ENCODE assay signal across 1 cellular context in the genomic region with DNA sequence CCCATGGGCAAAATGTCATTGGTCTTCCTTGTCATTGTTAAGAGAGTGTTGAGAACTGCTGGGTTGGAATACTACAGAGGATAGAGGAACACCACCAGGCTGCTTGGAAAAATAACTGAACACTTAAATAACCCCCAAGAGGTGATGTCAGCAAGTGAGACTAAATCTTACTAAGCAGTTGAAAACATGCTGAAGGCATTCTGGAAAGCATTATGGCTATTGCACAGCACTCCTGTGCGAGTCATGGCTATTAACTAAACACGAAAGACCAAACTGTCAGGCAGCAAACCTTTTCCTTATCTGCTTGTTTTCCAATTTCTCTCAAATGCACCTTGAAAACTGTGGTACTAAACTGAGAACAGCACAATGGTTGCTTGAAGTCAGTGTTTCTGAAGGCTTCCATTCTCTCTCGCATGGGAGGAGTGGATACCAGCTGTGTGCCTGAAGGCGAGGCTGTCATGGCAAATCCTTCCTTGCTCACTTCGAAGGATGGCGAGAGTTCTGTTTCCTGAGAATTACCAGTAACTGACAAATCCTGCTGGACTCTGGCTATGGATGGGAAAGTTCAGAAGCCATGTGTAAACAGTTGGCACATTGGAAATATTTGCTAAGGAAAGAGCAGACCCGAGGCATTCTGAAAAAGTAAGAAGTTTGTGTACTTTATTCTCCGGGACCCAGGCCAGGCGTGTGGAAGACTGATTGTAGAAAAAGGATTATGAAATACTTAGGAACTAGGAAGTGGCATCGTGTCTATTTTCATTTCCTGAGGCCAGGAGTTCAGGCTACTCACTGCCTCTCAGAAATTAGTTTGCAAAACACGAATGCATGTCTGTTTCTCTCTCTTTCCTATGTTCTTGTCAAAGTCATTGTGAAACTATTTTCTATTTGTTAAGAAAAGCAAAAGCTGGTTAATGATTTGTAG.
TF ChIP-seq lines count a peak whose summit lies in the region.

No MANE protein-coding gene starts in this region.

TF ChIP-seq in GM12878, 131 proteins besides CTCF, POLR2A, EP300 and RAD21 (continued from another document):
- TF ChIP-seq HSF1 (IDR thresholded peaks at IDR 0.05; ENCODE audit: low read depth, low read length): no peak
- TF ChIP-seq, protein P1, sequence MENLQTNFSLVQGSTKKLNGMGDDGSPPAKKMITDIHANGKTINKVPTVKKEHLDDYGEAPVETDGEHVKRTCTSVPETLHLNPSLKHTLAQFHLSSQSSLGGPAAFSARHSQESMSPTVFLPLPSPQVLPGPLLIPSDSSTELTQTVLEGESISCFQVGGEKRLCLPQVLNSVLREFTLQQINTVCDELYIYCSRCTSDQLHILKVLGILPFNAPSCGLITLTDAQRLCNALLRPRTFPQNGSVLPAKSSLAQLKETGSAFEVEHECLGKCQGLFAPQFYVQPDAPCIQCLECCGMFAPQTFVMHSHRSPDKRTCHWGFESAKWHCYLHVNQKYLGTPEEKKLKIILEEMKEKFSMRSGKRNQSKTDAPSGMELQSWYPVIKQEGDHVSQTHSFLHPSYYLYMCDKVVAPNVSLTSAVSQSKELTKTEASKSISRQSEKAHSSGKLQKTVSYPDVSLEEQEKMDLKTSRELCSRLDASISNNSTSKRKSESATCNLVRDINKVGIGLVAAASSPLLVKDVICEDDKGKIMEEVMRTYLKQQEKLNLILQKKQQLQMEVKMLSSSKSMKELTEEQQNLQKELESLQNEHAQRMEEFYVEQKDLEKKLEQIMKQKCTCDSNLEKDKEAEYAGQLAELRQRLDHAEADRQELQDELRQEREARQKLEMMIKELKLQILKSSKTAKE (IDR thresholded peaks at IDR 0.05; ENCODE audit: low read depth, poor library complexity, severe bottlenecking): no peak
- TF ChIP-seq MEF2B (IDR thresholded peaks at IDR 0.05; ENCODE audit: partially characterized antibody, poor library complexity, severe bottlenecking): no peak
- TF ChIP-seq MTA3 (IDR thresholded peaks at IDR 0.05; ENCODE audit: borderline replicate concordance, low read length): no peak
- TF ChIP-seq TAF1 (IDR thresholded peaks at IDR 0.05; ENCODE audit: borderline replicate concordance, low read depth, low read length): no peak
- TF ChIP-seq, protein P2, sequence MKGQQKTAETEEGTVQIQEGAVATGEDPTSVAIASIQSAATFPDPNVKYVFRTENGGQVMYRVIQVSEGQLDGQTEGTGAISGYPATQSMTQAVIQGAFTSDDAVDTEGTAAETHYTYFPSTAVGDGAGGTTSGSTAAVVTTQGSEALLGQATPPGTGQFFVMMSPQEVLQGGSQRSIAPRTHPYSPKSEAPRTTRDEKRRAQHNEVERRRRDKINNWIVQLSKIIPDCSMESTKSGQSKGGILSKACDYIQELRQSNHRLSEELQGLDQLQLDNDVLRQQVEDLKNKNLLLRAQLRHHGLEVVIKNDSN (IDR thresholded peaks at IDR 0.05; ENCODE audit: borderline replicate concordance, extremely low read length, insufficient read depth, low read depth, low read length): no peak
- TF ChIP-seq RCOR1 (conservative IDR thresholded peaks at IDR 0.05; ENCODE audit: low read depth, low read length): no peak
